ENCODE assay signal across 1 cellular context in the genomic region with DNA sequence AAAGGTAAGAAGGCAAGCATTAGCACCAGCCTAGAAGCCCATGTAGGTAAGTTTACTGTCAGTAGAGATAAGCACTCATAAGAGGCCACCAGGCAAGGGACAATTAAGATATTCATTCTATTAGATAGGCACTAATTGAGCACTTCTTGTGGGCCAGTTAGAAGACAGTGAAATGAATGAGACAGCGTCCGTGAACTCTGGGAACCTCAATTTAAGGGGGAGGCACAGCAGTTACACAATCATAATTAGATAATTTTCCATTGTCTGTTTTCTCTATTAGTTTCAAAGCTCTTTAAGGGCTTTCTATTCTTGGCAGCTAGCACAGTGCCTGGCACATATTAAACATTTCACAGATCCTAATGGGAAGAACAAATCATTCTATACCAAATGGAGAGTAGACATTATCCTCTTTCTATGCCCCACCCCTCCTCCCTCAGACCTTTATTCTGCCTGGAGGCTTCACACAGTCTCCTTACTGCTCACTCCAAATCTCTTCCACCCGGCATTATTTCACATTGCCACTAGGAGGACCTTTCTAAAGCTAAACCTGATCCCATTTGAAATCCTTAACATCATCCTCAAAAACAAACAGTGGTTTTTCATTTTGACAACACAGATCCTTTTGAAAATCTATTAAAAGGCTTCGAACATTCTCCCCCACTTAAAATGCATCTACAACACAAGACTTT.
TF ChIP-seq lines count a peak whose summit lies in the region.

No MANE protein-coding gene starts in this region.

TF ChIP-seq in SK-N-SH treated with all-trans-retinoic acid at 6 μM for 48 hours, 23 proteins besides CTCF, POLR2A, EP300 and RAD21 (continued from another document):
- TF ChIP-seq, protein P1, sequence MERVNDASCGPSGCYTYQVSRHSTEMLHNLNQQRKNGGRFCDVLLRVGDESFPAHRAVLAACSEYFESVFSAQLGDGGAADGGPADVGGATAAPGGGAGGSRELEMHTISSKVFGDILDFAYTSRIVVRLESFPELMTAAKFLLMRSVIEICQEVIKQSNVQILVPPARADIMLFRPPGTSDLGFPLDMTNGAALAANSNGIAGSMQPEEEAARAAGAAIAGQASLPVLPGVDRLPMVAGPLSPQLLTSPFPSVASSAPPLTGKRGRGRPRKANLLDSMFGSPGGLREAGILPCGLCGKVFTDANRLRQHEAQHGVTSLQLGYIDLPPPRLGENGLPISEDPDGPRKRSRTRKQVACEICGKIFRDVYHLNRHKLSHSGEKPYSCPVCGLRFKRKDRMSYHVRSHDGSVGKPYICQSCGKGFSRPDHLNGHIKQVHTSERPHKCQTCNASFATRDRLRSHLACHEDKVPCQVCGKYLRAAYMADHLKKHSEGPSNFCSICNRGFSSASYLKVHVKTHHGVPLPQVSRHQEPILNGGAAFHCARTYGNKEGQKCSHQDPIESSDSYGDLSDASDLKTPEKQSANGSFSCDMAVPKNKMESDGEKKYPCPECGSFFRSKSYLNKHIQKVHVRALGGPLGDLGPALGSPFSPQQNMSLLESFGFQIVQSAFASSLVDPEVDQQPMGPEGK (CRISPR knock-in tag; IDR thresholded peaks at IDR 0.05; ENCODE audit: borderline replicate concordance) = no peak; the same call in 1 of the 2 replicates
- 0 out of 2 replicates have a peak, but pooled peaks have one; percentile 63 for TF ChIP-seq ZFP3 (CRISPR knock-in tag; IDR thresholded peaks at IDR 0.05)
- peak; percentile 85 for TF ChIP-seq TSHZ2 (CRISPR knock-in tag; IDR thresholded peaks at IDR 0.05)
- TF ChIP-seq POU6F1 (CRISPR knock-in tag; IDR thresholded peaks at IDR 0.05; ENCODE audit: borderline replicate concordance, low read depth) = no peak
- TF ChIP-seq PPARA (CRISPR knock-in tag; IDR thresholded peaks at IDR 0.05; ENCODE audit: borderline replicate concordance) = no peak
